In the genomic region with DNA sequence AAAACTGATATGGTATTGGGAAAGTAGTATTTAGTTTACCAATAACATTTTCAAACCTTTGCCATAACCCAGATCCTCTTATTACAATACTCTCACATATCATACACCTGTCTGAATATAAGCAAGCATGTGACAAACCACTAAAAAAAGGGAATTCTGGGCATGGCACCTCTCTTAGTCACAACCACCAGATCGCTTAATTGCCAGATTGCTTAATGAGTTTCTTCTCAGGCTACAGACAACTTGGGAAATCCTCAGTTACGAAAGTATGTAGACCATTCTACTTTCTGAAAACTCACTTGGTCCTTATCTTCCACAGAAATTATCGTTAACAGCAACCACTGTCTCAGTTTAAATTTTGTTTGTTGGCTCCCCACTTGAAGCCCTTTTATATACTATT, we compare ENCODE assay signal across 9 cellular contexts. TPM values are rescaled to one million over a fixed set of nuclear protein-coding genes. Genes with fewer than 3 reads are reported as not detected.
DNase-seq lines count a peak whose midpoint lies in the region; ATAC-seq and TF ChIP-seq lines count a peak whose summit lies in the region.
"Had no signal": no experiment of that assay in that cellular context is flagged by ENCODE, and none has a peak within 500 bp of the region (broad histone marks: within the 10 kb centered on the region; RNA-seq: fewer than 3 reads in every experiment).

No MANE protein-coding gene starts in this region.

- intact Hi-C loops in CD14-positive monocyte (cut with micrococcal nuclease) = loop anchor here in 1 of 2 donors (10.0 kb wide), 1 partner anchor 390 kb away; no protein-coding TSS in a partner anchor
- intact Hi-C loops in naive thymus-derived CD4-positive, alpha-beta T cell (cut with micrococcal nuclease) = no loop called here

- DNase-seq in CD14-positive monocyte (ENCODE audit: low spot score) (no peak), MG63 (no peak), brain microvascular endothelial cell (no peak), SJCRH30 (no peak), NCI-H2171 treated with DMSO at 0.1 percent for 48 hours (lab: John Stamatoyannopoulos, UW) (no peak)
- no peak for DNase-seq in naive thymus-derived CD4-positive, alpha-beta T cell
- DNase-seq: amygdala had no signal

- no peak for TF ChIP-seq POLR2A in gastroesophageal sphincter (IDR thresholded peaks at IDR 0.05)

- H3K36me3 ChIP-seq in MG63 (peaks cover 60% of the 10 kb centered on the region), brain microvascular endothelial cell (replicated peaks) (no peaks in the 10 kb centered on the region), SJCRH30 (peaks cover 21% of the 10 kb centered on the region; the same call in 1 of the 2 replicates), gastroesophageal sphincter (peaks cover 0 to 33% of the 10 kb centered on the region in 2 donors)
- peaks cover 0 to 15% (median 8%) of the 10 kb centered on the region in 3 experiments for H3K36me3 ChIP-seq in naive thymus-derived CD4-positive, alpha-beta T cell (ENCODE audit: control insufficient read depth in 2 of 3, insufficient read depth in 3 of 3, low read length in 3 of 3)

- H3K27ac ChIP-seq in brain microvascular endothelial cell (no peak overlapping the region), SJCRH30 (no peak overlapping the region), gastroesophageal sphincter (no peak overlapping the region)
- no peak overlapping the region for H3K27ac ChIP-seq in naive thymus-derived CD4-positive, alpha-beta T cell (ENCODE audit: low read depth, low read length)

- H3K27me3 ChIP-seq in MG63 = no peaks in the 10 kb centered on the region
- H3K27me3 ChIP-seq in brain microvascular endothelial cell (replicated peaks) = no peaks in the 10 kb centered on the region
- H3K27me3 ChIP-seq in naive thymus-derived CD4-positive, alpha-beta T cell (ENCODE audit: control insufficient read depth in 2 of 2, insufficient read depth in 2 of 2, low read length in 2 of 2) = no peaks in the 10 kb centered on the region
- no peaks in the 10 kb centered on the region for H3K27me3 ChIP-seq in SJCRH30
- H3K27me3 ChIP-seq in gastroesophageal sphincter = no peaks in the 10 kb centered on the region

- H3K4me3 Mint-ChIP-seq in CD14-positive monocyte = peak overlapping the region in 1 of 2 donors; percentile 7
- H3K4me3 Mint-ChIP-seq in naive thymus-derived CD4-positive, alpha-beta T cell = peak overlapping the region; percentile 88 to 98 (median 92)

- H3K36me3 Mint-ChIP-seq in CD14-positive monocyte = peaks cover 26 to 28% of the 10 kb centered on the region in 2 donors
- H3K36me3 Mint-ChIP-seq in naive thymus-derived CD4-positive, alpha-beta T cell = peaks cover 0 to 35% (median 17%) of the 10 kb centered on the region in 5 donors

- POLR2A ChIA-PET in naive thymus-derived CD4-positive, alpha-beta T cell (lab: Charles Lee) = no interaction called here

- H3K4me1 ChIP-seq in naive thymus-derived CD4-positive, alpha-beta T cell (ENCODE audit: control insufficient read depth in 2 of 2, insufficient read depth in 2 of 2, low read length in 2 of 2) = peaks cover 5 to 19% of the 10 kb centered on the region in 2 donors
- H3K4me1 ChIP-seq in SJCRH30 (no peaks in the 10 kb centered on the region), gastroesophageal sphincter (peaks cover 3 to 55% (median 5%) of the 10 kb centered on the region in 3 donors)

- peak overlapping the region; percentile 95 for H3K4me3 ChIP-seq in MG63
- peak overlapping the region; percentile 82 for H3K4me3 ChIP-seq in brain microvascular endothelial cell (ENCODE audit: low read depth, low read length)
- H3K4me3 ChIP-seq in naive thymus-derived CD4-positive, alpha-beta T cell (ENCODE audit: low read length) = peak overlapping the region; percentile 69
- H3K4me3 ChIP-seq in SJCRH30 = no peak overlapping the region; the same call in 1 of the 2 replicates
- peak overlapping the region in 1 of 2 donors; percentile 89 for H3K4me3 ChIP-seq in gastroesophageal sphincter

- TF ChIP-seq CTCF in CD14-positive monocyte (IDR thresholded peaks at IDR 0.05) (no peak), brain microvascular endothelial cell (IDR thresholded peaks at IDR 0.05; ENCODE audit: low read depth, low read length, missing control alignments) (no peak), gastroesophageal sphincter (IDR thresholded peaks at IDR 0.05) (no peak)

- in situ Hi-C loops in brain microvascular endothelial cell (cut with HindIII; ENCODE audit: low pct_ligation_motif_present, low sequenced_read_pairs) = no loop called here

- no peaks in the 10 kb centered on the region for H3K9me3 Mint-ChIP-seq in CD14-positive monocyte
- peaks cover 0 to 2% (median 0%) of the 10 kb centered on the region in 11 donors for H3K9me3 Mint-ChIP-seq in naive thymus-derived CD4-positive, alpha-beta T cell

- H3K27me3 Mint-ChIP-seq in CD14-positive monocyte (ENCODE audit: low read depth in 3 of 3) = peaks cover 0 to 5% (median 0%) of the 10 kb centered on the region in 3 donors
- no peaks in the 10 kb centered on the region for H3K27me3 Mint-ChIP-seq in naive thymus-derived CD4-positive, alpha-beta T cell

- peaks cover 25% of the 10 kb centered on the region for H3K4me1 Mint-ChIP-seq in CD14-positive monocyte
- H3K4me1 Mint-ChIP-seq in naive thymus-derived CD4-positive, alpha-beta T cell = peaks cover 32 to 75% (median 63%) of the 10 kb centered on the region in 7 donors

- 81 to 87% methylated on average over 3 of the region's 3 CpGs for WGBS in gastroesophageal sphincter (ENCODE audit: low coverage in 1 of 2), 2 donors

- peak overlapping the region in 5 of 7 donors; percentile 50 to 98 (median 91) for H3K27ac Mint-ChIP-seq in CD14-positive monocyte
- peak overlapping the region in 3 of 9 donors; percentile 44 to 100 (median 80) for H3K27ac Mint-ChIP-seq in naive thymus-derived CD4-positive, alpha-beta T cell

- TF ChIP-seq EP300 in gastroesophageal sphincter (IDR thresholded peaks at IDR 0.05) = no peak

- CTCF ChIA-PET in naive thymus-derived CD4-positive, alpha-beta T cell (lab: Charles Lee) = no interaction called here

- H3K9me3 ChIP-seq in MG63 (no peaks in the 10 kb centered on the region), SJCRH30 (replicated peaks) (no peaks in the 10 kb centered on the region), gastroesophageal sphincter (no peaks in the 10 kb centered on the region)
- no peaks in the 10 kb centered on the region for H3K9me3 ChIP-seq in naive thymus-derived CD4-positive, alpha-beta T cell (ENCODE audit: control insufficient read depth in 2 of 3, low read length in 3 of 3)

- ATAC-seq in naive thymus-derived CD4-positive, alpha-beta T cell = no peak
- ATAC-seq in HG02588 (IDR thresholded peaks at IDR 0.05; ENCODE audit: unreplicated experiment) (no peak), gastroesophageal sphincter (no peak)

RNA-seq across cellular contexts. Expression of a gene that starts 2.1 kb away (rescaled TPM):
- polyA plus RNA-seq in CD14-positive monocyte = 1 to 10 TPM; 1.3 to 2.6 TPM
- total RNA-seq in MG63 (2014; rRNA removed; shearing (Covaris generic); ENCODE audit: low replicate concordance) = 31.3 and 33.8 TPM in 2 replicates
- total RNA-seq in naive thymus-derived CD4-positive, alpha-beta T cell = 10 to 100 TPM; 21.2 to 49.5 (median 23.9) TPM
- polyA plus RNA-seq in naive thymus-derived CD4-positive, alpha-beta T cell = 1 to 10 TPM; 3.3 to 4.3 TPM
- total RNA-seq in SJCRH30 (2014; rRNA removed; shearing (Covaris generic)) = 19.6 and 26.2 TPM in 2 replicates
- total RNA-seq in gastroesophageal sphincter = 10 to 100 TPM; 14.6 to 27.6 (median 21.4) TPM
